32 cellular contexts compared by ENCODE assay signal in the genomic region with DNA sequence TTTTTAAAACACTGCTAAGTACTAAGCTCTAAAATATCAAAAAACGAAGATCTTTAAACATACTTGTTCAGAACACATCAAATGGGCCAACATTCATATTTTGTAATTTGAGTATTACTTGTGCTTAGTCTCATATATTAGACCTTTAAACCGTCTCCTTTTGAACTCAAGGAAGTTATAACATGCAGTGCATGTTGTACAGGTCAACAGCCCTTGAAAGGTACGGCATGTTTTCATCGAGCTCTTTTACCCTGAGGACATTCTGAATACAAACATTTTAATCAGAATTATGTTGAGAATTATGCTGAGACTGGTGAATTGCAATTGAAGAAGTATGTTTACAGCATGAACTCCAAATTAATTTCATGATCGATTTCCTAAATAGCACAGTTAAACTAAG. TPM values are rescaled to one million over a fixed set of nuclear protein-coding genes. Genes with fewer than 3 reads are reported as not detected.
"Had no signal": no experiment of that assay in that cellular context is flagged by ENCODE, and none has a peak within 500 bp of the region (broad histone marks: within the 10 kb centered on the region; RNA-seq: fewer than 3 reads in every experiment).

No MANE protein-coding gene starts in this region.

- ATAC-seq: activated naive CD4-positive, alpha-beta T cell treated with anti-CD3 and anti-CD28 coated beads, Interleukin-2, amount 50 U/mL, for 72 hours; activated T-cell treated with anti-CD3 and anti-CD28 coated beads, Interleukin-2, amount 50 U/mL, for 72 hours; body of pancreas; foreskin keratinocyte; gastrocnemius medialis; WTC11 had no signal

- H3K27ac Mint-ChIP-seq: activated CD4-positive, alpha-beta memory T cell treated with anti-CD3 and anti-CD28 coated beads, Interleukin-2, amount 10 ng/mL, durations not matched to agents 7 days and 5 days; activated CD4-positive, alpha-beta T cell treated with anti-CD3 and anti-CD28 coated beads, Interleukin-2, amount 10 ng/mL, durations not matched to agents 7 days and 5 days; activated naive CD4-positive, alpha-beta T cell treated with anti-CD3 and anti-CD28 coated beads, Interleukin-2, amount 10 ng/mL, durations not matched to agents 7 days and 5 days; activated naive CD4-positive, alpha-beta T cell treated with anti-CD3 and anti-CD28 coated beads, Interleukin-2, amount 50 U/mL, for 72 hours; activated naive CD8-positive, alpha-beta T cell treated with anti-CD3 and anti-CD28 coated beads, Interleukin-2, amount 10 ng/mL, durations not matched to agents 7 days and 5 days; activated T-cell treated with anti-CD3 and anti-CD28 coated beads, Interleukin-2, amount 50 U/mL, for 24 hours; activated T-cell treated with anti-CD3 and anti-CD28 coated beads, Interleukin-2, amount 50 U/mL, for 72 hours; endodermal cell; WTC11 had no signal

- H3K9me3 Mint-ChIP-seq: activated CD4-positive, alpha-beta memory T cell treated with anti-CD3 and anti-CD28 coated beads, Interleukin-2, amount 10 ng/mL, durations not matched to agents 7 days and 5 days; activated CD4-positive, alpha-beta T cell treated with anti-CD3 and anti-CD28 coated beads, Interleukin-2, amount 10 ng/mL, durations not matched to agents 7 days and 5 days; activated naive CD4-positive, alpha-beta T cell treated with anti-CD3 and anti-CD28 coated beads, Interleukin-2, amount 10 ng/mL, durations not matched to agents 7 days and 5 days; activated naive CD4-positive, alpha-beta T cell treated with anti-CD3 and anti-CD28 coated beads, Interleukin-2, amount 50 U/mL, for 72 hours; activated naive CD8-positive, alpha-beta T cell treated with anti-CD3 and anti-CD28 coated beads, Interleukin-2, amount 10 ng/mL, durations not matched to agents 7 days and 5 days; activated T-cell treated with anti-CD3 and anti-CD28 coated beads, Interleukin-2, amount 50 U/mL, for 24 hours; activated T-cell treated with anti-CD3 and anti-CD28 coated beads, Interleukin-2, amount 50 U/mL, for 72 hours; dendritic cell treated with granulocyte-macrophage colony-stimulating factor and Interleukin-4, amounts not matched to agents 40 ng/mL and 50 ng/mL, for 4 days; WTC11 had no signal

- H3K4me3 Mint-ChIP-seq: activated CD4-positive, alpha-beta memory T cell treated with anti-CD3 and anti-CD28 coated beads, Interleukin-2, amount 10 ng/mL, durations not matched to agents 7 days and 5 days; activated CD4-positive, alpha-beta T cell treated with anti-CD3 and anti-CD28 coated beads, Interleukin-2, amount 10 ng/mL, durations not matched to agents 7 days and 5 days; activated naive CD4-positive, alpha-beta T cell treated with anti-CD3 and anti-CD28 coated beads, Interleukin-2, amount 10 ng/mL, durations not matched to agents 7 days and 5 days; activated naive CD8-positive, alpha-beta T cell treated with anti-CD3 and anti-CD28 coated beads, Interleukin-2, amount 10 ng/mL, durations not matched to agents 7 days and 5 days; activated T-cell treated with anti-CD3 and anti-CD28 coated beads, Interleukin-2, amount 50 U/mL, for 24 hours; activated T-cell treated with anti-CD3 and anti-CD28 coated beads, Interleukin-2, amount 50 U/mL, for 72 hours; dendritic cell treated with granulocyte-macrophage colony-stimulating factor and Interleukin-4, amounts not matched to agents 40 ng/mL and 50 ng/mL, for 4 days; endodermal cell; WTC11 had no signal

- H3K27me3 Mint-ChIP-seq: activated CD4-positive, alpha-beta memory T cell treated with anti-CD3 and anti-CD28 coated beads, Interleukin-2, amount 10 ng/mL, durations not matched to agents 7 days and 5 days; activated CD4-positive, alpha-beta T cell treated with anti-CD3 and anti-CD28 coated beads, Interleukin-2, amount 10 ng/mL, durations not matched to agents 7 days and 5 days; activated naive CD4-positive, alpha-beta T cell treated with anti-CD3 and anti-CD28 coated beads, Interleukin-2, amount 10 ng/mL, durations not matched to agents 7 days and 5 days; activated naive CD8-positive, alpha-beta T cell treated with anti-CD3 and anti-CD28 coated beads, Interleukin-2, amount 10 ng/mL, durations not matched to agents 7 days and 5 days; dendritic cell treated with granulocyte-macrophage colony-stimulating factor and Interleukin-4, amounts not matched to agents 40 ng/mL and 50 ng/mL, for 4 days had no signal

- H3K9me3 ChIP-seq: body of pancreas, esophagus muscularis mucosa, gastrocnemius medialis had no signal

- DNase-seq: activated CD4-positive, alpha-beta memory T cell treated with anti-CD3 and anti-CD28 coated beads, Interleukin-2, amount 10 ng/mL, durations not matched to agents 7 days and 5 days; activated CD4-positive, alpha-beta T cell treated with anti-CD3 and anti-CD28 coated beads for 1 hour; activated CD4-positive, alpha-beta T cell treated with anti-CD3 and anti-CD28 coated beads for 4 hours; activated CD4-positive, alpha-beta T cell treated with anti-CD3 and anti-CD28 coated beads, Interleukin-2, amount 10 ng/mL, durations not matched to agents 7 days and 5 days; activated CD4-positive, alpha-beta T cell treated with anti-CD3 and anti-CD28 coated beads, Interleukin-2, amount 50 U/mL, for 4 hours; activated CD8-positive, alpha-beta memory T cell treated with anti-CD3 and anti-CD28 coated beads, Interleukin-2, amount 50 U/mL, for 48 hours; activated gamma-delta T cell; activated naive CD4-positive, alpha-beta T cell; activated naive CD4-positive, alpha-beta T cell treated with anti-CD3 and anti-CD28 coated beads, Interleukin-2, amount 10 ng/mL, durations not matched to agents 7 days and 5 days; activated naive CD8-positive, alpha-beta T cell treated with anti-CD3 and anti-CD28 coated beads, Interleukin-2, amount 10 ng/mL, durations not matched to agents 7 days and 5 days; activated T-cell treated with anti-CD3 and anti-CD28 coated beads for 4 hours; activated T-cell treated with anti-CD3 and anti-CD28 coated beads, Interleukin-2, amount 50 U/mL, for 24 hours; activated T-cell treated with anti-CD3 and anti-CD28 coated beads, Interleukin-2, amount 50 U/mL, for 72 hours; anterior cingulate cortex; body of pancreas; central memory CD4-positive, alpha-beta T cell; cerebellar nuclear complex; dorsolateral prefrontal cortex; effector memory CD4-positive, alpha-beta T cell; endodermal cell; erythroblast; foreskin keratinocyte; gastrocnemius medialis; glutamatergic neuron; T-helper 2 cell had no signal

- H3K4me1 Mint-ChIP-seq: activated CD4-positive, alpha-beta memory T cell treated with anti-CD3 and anti-CD28 coated beads, Interleukin-2, amount 10 ng/mL, durations not matched to agents 7 days and 5 days; activated CD4-positive, alpha-beta T cell treated with anti-CD3 and anti-CD28 coated beads, Interleukin-2, amount 10 ng/mL, durations not matched to agents 7 days and 5 days; activated naive CD4-positive, alpha-beta T cell treated with anti-CD3 and anti-CD28 coated beads, Interleukin-2, amount 10 ng/mL, durations not matched to agents 7 days and 5 days; activated naive CD8-positive, alpha-beta T cell treated with anti-CD3 and anti-CD28 coated beads, Interleukin-2, amount 10 ng/mL, durations not matched to agents 7 days and 5 days; endodermal cell; WTC11 had no signal

- H3K4me1 ChIP-seq: body of pancreas, esophagus muscularis mucosa, foreskin keratinocyte, gastrocnemius medialis had no signal

- H3K27me3 ChIP-seq: body of pancreas, esophagus muscularis mucosa, foreskin keratinocyte, gastrocnemius medialis had no signal

- H3K4me3 ChIP-seq: body of pancreas, coronary artery, dorsolateral prefrontal cortex, esophagus muscularis mucosa, gastrocnemius medialis had no signal

- H3K27ac ChIP-seq: body of pancreas, coronary artery, esophagus muscularis mucosa, foreskin keratinocyte, gastrocnemius medialis, VCaP had no signal

RNA-seq across cellular contexts. Expression of a gene that starts 7.0 kb away (rescaled TPM):
- total RNA-seq: activated CD4-positive, alpha-beta memory T cell treated with anti-CD3 and anti-CD28 coated beads, Interleukin-2, amount 10 ng/mL, durations not matched to agents 7 days and 5 days; activated CD4-positive, alpha-beta T cell treated with anti-CD3 and anti-CD28 coated beads, Interleukin-2, amount 10 ng/mL, durations not matched to agents 7 days and 5 days; activated naive CD4-positive, alpha-beta T cell treated with anti-CD3 and anti-CD28 coated beads, Interleukin-2, amount 50 U/mL, for 72 hours; activated naive CD8-positive, alpha-beta T cell treated with anti-CD3 and anti-CD28 coated beads, Interleukin-2, amount 10 ng/mL, durations not matched to agents 7 days and 5 days; activated T-cell treated with anti-CD3 and anti-CD28 coated beads, Interleukin-2, amount 50 U/mL, for 72 hours; endodermal cell; esophagus muscularis mucosa; foreskin keratinocyte; T-helper 1 cell treated with Interleukin-12 subunit alpha and Interleukin-12 subunit beta and Interleukin-4 antibody, amounts not matched to agents 30 ng/mL and 1 ng/mL, for 36 hours; WTC11 had no signal
- polyA plus RNA-seq: foreskin keratinocyte had no signal
